ENCODE assay signal across 1 cellular context in genomic region chr1:115404936-115405335, GRCh38.
TF ChIP-seq lines count a peak whose summit lies in the region.

No MANE protein-coding gene starts in this region.

TF ChIP-seq in GM23338, 12 proteins besides CTCF, POLR2A, EP300 and RAD21 (continued from another document):
- no peak for TF ChIP-seq REST (IDR thresholded peaks at IDR 0.05; ENCODE audit: unreplicated experiment)
- no peak for TF ChIP-seq ZNF114 (CRISPR knock-in tag; IDR thresholded peaks at IDR 0.05)
- no peak for TF ChIP-seq EZH2phosphoT487 (IDR thresholded peaks at IDR 0.05; ENCODE audit: unreplicated experiment)
- no peak for TF ChIP-seq EZH2 (IDR thresholded peaks at IDR 0.05; ENCODE audit: low read depth, unreplicated experiment)
